ENCODE assay signal across 8 cellular contexts in the genomic region with DNA sequence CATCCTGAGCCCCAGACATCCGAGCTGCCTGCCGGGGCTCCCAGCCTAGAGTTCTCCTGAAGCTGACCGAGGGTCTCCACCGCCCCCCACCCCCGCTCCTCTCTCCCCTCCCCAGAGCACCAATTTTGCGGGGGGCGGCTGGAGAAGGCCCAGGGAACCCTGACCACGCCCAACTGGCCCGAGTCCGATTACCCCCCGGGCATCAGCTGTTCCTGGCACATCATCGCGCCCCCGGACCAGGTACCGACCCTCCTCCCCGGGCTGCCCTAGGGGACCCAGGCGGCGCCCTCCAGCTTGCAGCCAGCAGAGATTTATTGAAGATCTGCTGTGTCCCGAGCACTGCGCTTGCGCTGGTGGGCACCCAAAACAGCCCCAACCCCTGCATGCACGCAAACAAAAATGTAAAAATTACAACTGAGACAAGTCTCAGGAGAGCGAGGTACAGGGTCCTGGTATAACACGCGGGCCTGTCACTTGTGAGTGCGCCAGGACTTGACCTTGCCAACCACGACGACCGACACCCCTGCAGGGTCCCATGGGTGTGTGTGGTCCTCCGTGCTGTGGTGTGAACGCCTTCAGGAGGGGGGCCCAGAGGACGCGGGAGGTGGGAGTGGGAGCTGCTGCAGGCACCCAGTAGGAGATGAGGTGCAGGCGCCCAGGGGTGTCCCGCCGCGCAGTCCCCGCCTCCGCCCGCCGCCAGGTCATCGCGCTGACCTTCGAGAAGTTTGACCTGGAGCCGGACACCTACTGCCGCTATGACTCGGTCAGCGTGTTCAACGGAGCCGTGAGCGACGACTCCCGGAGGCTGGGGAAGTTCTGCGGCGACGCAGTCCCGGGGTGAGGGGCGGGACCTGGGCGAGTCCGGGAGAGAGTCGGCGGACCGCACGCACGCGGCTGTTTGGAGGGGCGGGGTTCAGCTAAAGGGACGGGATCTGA. TPM values are rescaled to one million over a fixed set of nuclear protein-coding genes. Genes with fewer than 3 reads are reported as not detected.
DNase-seq lines count a peak whose midpoint lies in the region; ATAC-seq and TF ChIP-seq lines count a peak whose summit lies in the region.

No MANE protein-coding gene starts in this region.

- H3K4me3 ChIP-seq in sigmoid colon: peak overlapping the region; percentile 74 to 81 (median 78)

- no peaks in the 10 kb centered on the region for H3K36me3 ChIP-seq in sigmoid colon

- 8 to 12% methylated on average over 68 of the region's 68 CpGs for WGBS in sigmoid colon, 2 donors

- no peaks in the 10 kb centered on the region for H3K27me3 ChIP-seq in sigmoid colon

- intact Hi-C loops in left cardiac atrium (cut with DNase I) (loop anchor here in 1 of 2 donors (10.0 kb wide), 1 partner anchor 80 kb away; no protein-coding TSS in a partner anchor), sigmoid colon (cut with DNase I) (loop anchor here (1.0 to 2.0 kb wide), 3 partner anchors 19 to 86 kb away; partner anchors contain the start of genes FBXO24 and LRCH4)

- peaks cover 0 to 41% (median 29%) of the 10 kb centered on the region in 4 donors for H3K4me1 ChIP-seq in sigmoid colon

- ATAC-seq in left cardiac atrium (peak; percentile 7 to 20), HG03565 (IDR thresholded peaks at IDR 0.05; ENCODE audit: unreplicated experiment) (no peak), GM21723 (IDR thresholded peaks at IDR 0.05; ENCODE audit: unreplicated experiment) (no peak)

- no peak for TF ChIP-seq EP300 in sigmoid colon (IDR thresholded peaks at IDR 0.05)

- DNase-seq in activated T-cell treated with anti-CD3 and anti-CD28 coated beads for 48 hours (ENCODE audit: low read depth) (peak; percentile 40), activated T-cell treated with anti-CD3 and anti-CD28 coated beads for 4 hours (no peak), left cardiac atrium (peak; percentile 63), sigmoid colon (peak; percentile 80), NCI-H1417 (lab: John Stamatoyannopoulos, UW) (no peak)
- DNase-seq in activated effector memory CD4-positive, alpha-beta T cell treated with anti-CD3 and anti-CD28 coated beads, Interleukin-2, amount 50 U/mL, for 16 hours: peak; percentile 80

- no peak for TF ChIP-seq CTCF in sigmoid colon (IDR thresholded peaks at IDR 0.05)

- H3K27ac ChIP-seq in sigmoid colon: peak overlapping the region; percentile 84 to 90 (median 84)

- H3K9me3 ChIP-seq in sigmoid colon: no peaks in the 10 kb centered on the region

- no peak for TF ChIP-seq POLR2A in sigmoid colon (IDR thresholded peaks at IDR 0.05)

RNA-seq across cellular contexts. Expression of gene PCOLCE, which starts 3.1 kb away (rescaled TPM):
- 10 to 100 TPM; 51.8 to 96.5 TPM for total RNA-seq in left cardiac atrium
- total RNA-seq in sigmoid colon: 10 to 100 TPM; 14.3 to 76.4 (median 21.4) TPM
- 10 to 100 TPM in 2 of 3 donors, 1 to 10 TPM in 1; 2.3 to 36.7 (median 10.8) TPM for polyA plus RNA-seq in sigmoid colon

RNA-seq across cellular contexts. Expression of gene MOSPD3, which starts 7.1 kb away (rescaled TPM):
- 10 to 100 TPM; 11.0 to 13.3 TPM for total RNA-seq in left cardiac atrium
- 10 to 100 TPM in 3 of 4 donors, 1 to 10 TPM in 1; 8.0 to 16.4 (median 12.0) TPM for total RNA-seq in sigmoid colon
- 10 to 100 TPM; 18.0 to 19.2 (median 18.7) TPM for polyA plus RNA-seq in sigmoid colon

RNA-seq across cellular contexts. Expression of gene FBXO24, which starts 19.1 kb away (rescaled TPM):
- under 1 TPM; 0.31 to 0.62 TPM for total RNA-seq in left cardiac atrium
- total RNA-seq in sigmoid colon: 1 to 10 TPM in 1 of 4 donors, under 1 TPM in 2, not detected in 1; 0.27 to 2.8 (median 0.71) TPM
- polyA plus RNA-seq in sigmoid colon: 1 to 10 TPM in 1 of 3 donors, under 1 TPM in 2; 0.46 to 1.2 (median 0.95) TPM

RNA-seq across cellular contexts. Expression of gene LRCH4, which starts 19.3 kb away (rescaled TPM):
- total RNA-seq in left cardiac atrium: 10 to 100 TPM; 28.2 to 32.6 TPM
- total RNA-seq in sigmoid colon: 10 to 100 TPM; 28.9 to 74.5 (median 42.9) TPM
- 10 to 100 TPM; 28.2 to 92.3 (median 40.7) TPM for polyA plus RNA-seq in sigmoid colon

RNA-seq across cellular contexts. Expression of gene SAP25, which starts 31.5 kb away (rescaled TPM):
- total RNA-seq in left cardiac atrium (1 to 10 TPM in 1 of 2 donors, under 1 TPM in 1; 0.58 to 1.5 TPM), sigmoid colon (1 to 10 TPM in 2 of 4 donors, under 1 TPM in 1, not detected in 1; 0.71 to 2.5 (median 1.9) TPM)
- polyA plus RNA-seq in sigmoid colon: 1 to 10 TPM in 1 of 3 donors, not detected in 2; 7.2 TPM

Comparison
In these comparisons a context has a peak if more than half of its experiments do, and no peak if none do; other contexts are left out.
1. DNase-seq: peak in activated T-cell treated with anti-CD3 and anti-CD28 coated beads for 48 hours (single experiment), activated effector memory CD4-positive, alpha-beta T cell treated with anti-CD3 and anti-CD28 coated beads, Interleukin-2, amount 50 U/mL, for 16 hours (single experiment), left cardiac atrium (single experiment) and sigmoid colon (single experiment); none in activated T-cell treated with anti-CD3 and anti-CD28 coated beads for 4 hours (single experiment) and NCI-H1417 (0 of 3).
2. ATAC-seq: peak in left cardiac atrium (2 of 2); none in HG03565 (single experiment) and GM21723 (single experiment).